ENCODE assay signal across 1 cellular context in the genomic region with DNA sequence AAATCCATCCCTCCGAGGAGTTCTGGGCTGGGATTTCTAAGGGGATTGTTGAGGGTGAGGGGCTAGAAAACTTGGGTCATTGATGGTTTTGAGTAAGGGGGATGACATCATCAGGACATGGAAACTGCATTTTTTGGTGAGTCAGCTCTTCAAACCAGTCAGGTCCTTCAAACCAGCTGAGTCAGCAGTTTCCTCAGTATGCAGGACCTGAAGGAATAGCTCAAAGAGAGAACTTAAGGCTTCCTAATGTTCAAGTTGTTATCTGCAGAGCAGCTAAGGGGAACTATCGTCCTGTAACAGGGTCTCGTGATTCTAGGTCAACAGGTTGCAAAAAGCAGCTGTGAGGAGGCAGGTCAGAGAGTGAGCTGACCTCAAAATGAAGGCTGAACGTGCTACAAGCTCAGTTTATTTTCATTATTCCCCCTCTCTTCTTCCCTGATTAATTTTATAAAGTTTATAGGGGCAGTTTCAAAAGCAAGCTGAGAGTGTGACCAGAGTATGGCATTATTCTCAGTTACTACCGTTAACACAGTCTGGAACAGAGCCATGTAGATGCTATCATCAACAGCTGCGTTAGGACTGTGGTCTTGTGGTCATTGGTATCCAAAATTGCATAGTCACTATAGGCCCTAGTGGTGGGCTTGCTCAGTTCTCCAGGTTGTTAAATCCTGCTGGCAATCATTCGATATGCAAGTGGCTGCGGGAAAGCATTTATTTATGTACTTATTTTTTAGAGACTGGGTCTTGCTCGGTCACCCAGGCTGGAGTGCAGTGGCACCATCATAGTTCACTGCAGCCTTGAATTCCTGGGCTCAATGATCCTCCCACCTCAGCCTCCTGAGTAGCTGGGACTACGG.
A peak's percentile ranks its signal among the peaks of the same experiment; 100 is the strongest.
TF ChIP-seq lines count a peak whose summit lies in the region.

No MANE protein-coding gene starts in this region.

TF ChIP-seq in HEK293, 187 proteins besides CTCF, POLR2A, EP300 and RAD21 (continued from another document):
- TF ChIP-seq, protein P1, sequence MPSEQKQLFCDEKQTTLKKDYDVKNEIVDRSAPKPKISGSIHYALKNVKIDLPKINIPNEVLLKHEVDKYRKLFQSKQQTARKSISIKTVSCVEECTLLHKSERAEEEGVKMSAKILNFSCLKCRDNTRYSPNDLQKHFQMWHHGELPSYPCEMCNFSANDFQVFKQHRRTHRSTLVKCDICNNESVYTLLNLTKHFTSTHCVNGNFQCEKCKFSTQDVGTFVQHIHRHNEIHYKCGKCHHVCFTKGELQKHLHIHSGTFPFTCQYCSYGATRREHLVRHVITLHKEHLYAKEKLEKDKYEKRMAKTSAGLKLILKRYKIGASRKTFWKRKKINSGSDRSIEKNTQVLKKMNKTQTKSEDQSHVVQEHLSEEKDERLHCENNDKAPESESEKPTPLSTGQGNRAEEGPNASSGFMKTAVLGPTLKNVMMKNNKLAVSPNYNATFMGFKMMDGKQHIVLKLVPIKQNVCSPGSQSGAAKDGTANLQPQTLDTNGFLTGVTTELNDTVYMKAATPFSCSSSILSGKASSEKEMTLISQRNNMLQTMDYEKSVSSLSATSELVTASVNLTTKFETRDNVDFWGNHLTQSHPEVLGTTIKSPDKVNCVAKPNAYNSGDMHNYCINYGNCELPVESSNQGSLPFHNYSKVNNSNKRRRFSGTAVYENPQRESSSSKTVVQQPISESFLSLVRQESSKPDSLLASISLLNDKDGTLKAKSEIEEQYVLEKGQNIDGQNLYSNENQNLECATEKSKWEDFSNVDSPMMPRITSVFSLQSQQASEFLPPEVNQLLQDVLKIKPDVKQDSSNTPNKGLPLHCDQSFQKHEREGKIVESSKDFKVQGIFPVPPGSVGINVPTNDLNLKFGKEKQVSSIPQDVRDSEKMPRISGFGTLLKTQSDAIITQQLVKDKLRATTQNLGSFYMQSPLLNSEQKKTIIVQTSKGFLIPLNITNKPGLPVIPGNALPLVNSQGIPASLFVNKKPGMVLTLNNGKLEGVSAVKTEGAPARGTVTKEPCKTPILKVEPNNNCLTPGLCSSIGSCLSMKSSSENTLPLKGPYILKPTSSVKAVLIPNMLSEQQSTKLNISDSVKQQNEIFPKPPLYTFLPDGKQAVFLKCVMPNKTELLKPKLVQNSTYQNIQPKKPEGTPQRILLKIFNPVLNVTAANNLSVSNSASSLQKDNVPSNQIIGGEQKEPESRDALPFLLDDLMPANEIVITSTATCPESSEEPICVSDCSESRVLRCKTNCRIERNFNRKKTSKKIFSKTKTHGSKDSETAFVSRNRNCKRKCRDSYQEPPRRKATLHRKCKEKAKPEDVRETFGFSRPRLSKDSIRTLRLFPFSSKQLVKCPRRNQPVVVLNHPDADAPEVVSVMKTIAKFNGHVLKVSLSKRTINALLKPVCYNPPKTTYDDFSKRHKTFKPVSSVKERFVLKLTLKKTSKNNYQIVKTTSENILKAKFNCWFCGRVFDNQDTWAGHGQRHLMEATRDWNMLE (tag by site-specific recombination; conservative IDR thresholded peaks at IDR 0.05; ENCODE audit: low read depth): no peak
- TF ChIP-seq OSR2 (tag by site-specific recombination; IDR thresholded peaks at IDR 0.05) (no peak), ZNF248 (tag by site-specific recombination; IDR thresholded peaks at IDR 0.05) (no peak), ZNF24 (tag by site-specific recombination; IDR thresholded peaks at IDR 0.05) (no peak), PATZ1 (tag by site-specific recombination; IDR thresholded peaks at IDR 0.05) (no peak), ZFP3 (tag by site-specific recombination; IDR thresholded peaks at IDR 0.05; ENCODE audit: low read depth) (no peak), ZNF146 (tag by site-specific recombination; IDR thresholded peaks at IDR 0.05) (no peak), ZNF404 (tag by site-specific recombination; IDR thresholded peaks at IDR 0.05) (no peak), GLI2 (tag by site-specific recombination; IDR thresholded peaks at IDR 0.05; ENCODE audit: borderline replicate concordance, low read depth) (no peak), ZNF529 (tag by site-specific recombination; IDR thresholded peaks at IDR 0.05; ENCODE audit: insufficient replicate concordance) (no peak), SP7 (tag by site-specific recombination; IDR thresholded peaks at IDR 0.05) (peak; percentile 68), ZNF623 (tag by site-specific recombination; IDR thresholded peaks at IDR 0.05) (0 out of 2 replicates have a peak, but pooled peaks have one; percentile 12), ZNF354C (tag by site-specific recombination; IDR thresholded peaks at IDR 0.05; ENCODE audit: borderline replicate concordance, low read depth) (no peak), ZNF830 (tag by site-specific recombination; IDR thresholded peaks at IDR 0.05; ENCODE audit: low read depth) (no peak), ZNF132 (tag by site-specific recombination; IDR thresholded peaks at IDR 0.05; ENCODE audit: borderline replicate concordance) (no peak), ZSCAN16 (tag by site-specific recombination; IDR thresholded peaks at IDR 0.05) (no peak), ZNF585B (tag by site-specific recombination; IDR thresholded peaks at IDR 0.05) (no peak), YY1 (tag by site-specific recombination; IDR thresholded peaks at IDR 0.05) (no peak), ZNF324 (tag by site-specific recombination; IDR thresholded peaks at IDR 0.05) (no peak), ZNF596 (tag by site-specific recombination; IDR thresholded peaks at IDR 0.05) (no peak), ZFHX2 (tag by site-specific recombination; conservative IDR thresholded peaks at IDR 0.05) (no peak), ZNF19 (tag by site-specific recombination; IDR thresholded peaks at IDR 0.05; ENCODE audit: low read depth) (no peak), ZNF148 (tag by site-specific recombination; IDR thresholded peaks at IDR 0.05; ENCODE audit: borderline replicate concordance) (peak; percentile 63; the same call in 1 of the 2 replicates), ZNF560 (tag by site-specific recombination; IDR thresholded peaks at IDR 0.05; ENCODE audit: borderline replicate concordance) (no peak), GLIS2 (tag by site-specific recombination; IDR thresholded peaks at IDR 0.05) (no peak), ZNF223 (tag by site-specific recombination; IDR thresholded peaks at IDR 0.05) (no peak), ZNF335 (tag by site-specific recombination; conservative IDR thresholded peaks at IDR 0.05) (peak; percentile 55; the same call in 1 of the 2 replicates), PRDM10 (tag by site-specific recombination; IDR thresholded peaks at IDR 0.05) (no peak), ZSCAN23 (tag by site-specific recombination; IDR thresholded peaks at IDR 0.05) (no peak)
- TF ChIP-seq, protein P2, sequence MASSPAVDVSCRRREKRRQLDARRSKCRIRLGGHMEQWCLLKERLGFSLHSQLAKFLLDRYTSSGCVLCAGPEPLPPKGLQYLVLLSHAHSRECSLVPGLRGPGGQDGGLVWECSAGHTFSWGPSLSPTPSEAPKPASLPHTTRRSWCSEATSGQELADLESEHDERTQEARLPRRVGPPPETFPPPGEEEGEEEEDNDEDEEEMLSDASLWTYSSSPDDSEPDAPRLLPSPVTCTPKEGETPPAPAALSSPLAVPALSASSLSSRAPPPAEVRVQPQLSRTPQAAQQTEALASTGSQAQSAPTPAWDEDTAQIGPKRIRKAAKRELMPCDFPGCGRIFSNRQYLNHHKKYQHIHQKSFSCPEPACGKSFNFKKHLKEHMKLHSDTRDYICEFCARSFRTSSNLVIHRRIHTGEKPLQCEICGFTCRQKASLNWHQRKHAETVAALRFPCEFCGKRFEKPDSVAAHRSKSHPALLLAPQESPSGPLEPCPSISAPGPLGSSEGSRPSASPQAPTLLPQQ (tag by site-specific recombination; IDR thresholded peaks at IDR 0.05): peak; percentile 59; the same call in 1 of the 2 replicates
- TF ChIP-seq, protein P3, sequence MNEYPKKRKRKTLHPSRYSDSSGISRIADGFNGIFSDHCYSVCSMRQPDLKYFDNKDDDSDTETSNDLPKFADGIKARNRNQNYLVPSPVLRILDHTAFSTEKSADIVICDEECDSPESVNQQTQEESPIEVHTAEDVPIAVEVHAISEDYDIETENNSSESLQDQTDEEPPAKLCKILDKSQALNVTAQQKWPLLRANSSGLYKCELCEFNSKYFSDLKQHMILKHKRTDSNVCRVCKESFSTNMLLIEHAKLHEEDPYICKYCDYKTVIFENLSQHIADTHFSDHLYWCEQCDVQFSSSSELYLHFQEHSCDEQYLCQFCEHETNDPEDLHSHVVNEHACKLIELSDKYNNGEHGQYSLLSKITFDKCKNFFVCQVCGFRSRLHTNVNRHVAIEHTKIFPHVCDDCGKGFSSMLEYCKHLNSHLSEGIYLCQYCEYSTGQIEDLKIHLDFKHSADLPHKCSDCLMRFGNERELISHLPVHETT (tag by site-specific recombination; IDR thresholded peaks at IDR 0.05): no peak
- TF ChIP-seq, protein P4, sequence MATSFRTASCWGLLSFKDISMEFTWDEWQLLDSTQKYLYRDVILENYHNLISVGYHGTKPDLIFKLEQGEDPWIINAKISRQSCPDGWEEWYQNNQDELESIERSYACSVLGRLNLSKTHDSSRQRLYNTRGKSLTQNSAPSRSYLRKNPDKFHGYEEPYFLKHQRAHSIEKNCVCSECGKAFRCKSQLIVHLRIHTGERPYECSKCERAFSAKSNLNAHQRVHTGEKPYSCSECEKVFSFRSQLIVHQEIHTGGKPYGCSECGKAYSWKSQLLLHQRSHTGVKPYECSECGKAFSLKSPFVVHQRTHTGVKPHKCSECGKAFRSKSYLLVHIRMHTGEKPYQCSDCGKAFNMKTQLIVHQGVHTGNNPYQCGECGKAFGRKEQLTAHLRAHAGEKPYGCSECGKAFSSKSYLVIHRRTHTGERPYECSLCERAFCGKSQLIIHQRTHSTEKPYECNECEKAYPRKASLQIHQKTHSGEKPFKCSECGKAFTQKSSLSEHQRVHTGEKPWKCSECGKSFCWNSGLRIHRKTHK (tag by site-specific recombination; IDR thresholded peaks at IDR 0.05): no peak
